ENCODE assay signal across 12 cellular contexts in the genomic region with DNA sequence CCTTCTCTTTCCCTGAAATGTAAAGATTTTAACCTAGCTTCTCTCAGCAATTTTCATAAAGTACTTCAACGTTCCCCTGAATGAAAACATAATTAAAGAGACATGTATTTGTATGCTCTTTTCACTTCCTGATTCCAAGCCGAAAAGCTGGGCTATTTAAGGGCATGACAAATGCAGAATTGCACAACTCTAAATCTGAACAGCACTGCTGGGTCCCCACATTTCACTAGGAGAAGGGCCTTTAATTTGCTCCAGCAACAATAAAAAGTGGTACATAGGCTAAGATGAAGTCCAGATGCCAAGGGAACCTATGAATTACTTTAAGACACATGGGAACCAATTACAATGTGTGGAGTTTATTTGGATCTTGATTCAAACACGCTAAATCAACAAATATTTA. TPM values are rescaled to one million over a fixed set of nuclear protein-coding genes. Genes with fewer than 3 reads are reported as not detected.
DNase-seq lines count a peak whose midpoint lies in the region; ATAC-seq, FAIRE-seq and TF ChIP-seq lines count a peak whose summit lies in the region.
"Had no signal": no experiment of that assay in that cellular context is flagged by ENCODE, and none has a peak within 500 bp of the region (broad histone marks: within the 10 kb centered on the region; RNA-seq: fewer than 3 reads in every experiment).

No MANE protein-coding gene starts in this region.

- FAIRE-seq in bronchial epithelial cell (lab: Jason Lieb, UNC) (no peak), HTR-8/SVneo (lab: Jason Lieb, UNC) (no peak)
- FAIRE-seq: D721Med had no signal

- H3K9me3 Mint-ChIP-seq in Calu3 (ENCODE audit: low read depth, unreplicated experiment), result no peaks in the 10 kb centered on the region
- H3K9me3 Mint-ChIP-seq: dendritic cell treated with granulocyte-macrophage colony-stimulating factor and Interleukin-4, amounts not matched to agents 40 ng/mL and 50 ng/mL, for 4 days had no signal

- no TSS peak for BruUV-seq in Calu3 (replicated peaks; lab: Mats Ljungman, UMichigan)

- H3K36me3 Mint-ChIP-seq in Calu3 (ENCODE audit: insufficient read depth, unreplicated experiment), result peaks cover 8% of the 10 kb centered on the region

- CTCF ChIA-PET in Calu3 (lab: Charles Lee), result no interaction called here

- H3K4me1 Mint-ChIP-seq in Calu3 (ENCODE audit: low read depth, unreplicated experiment), result peaks cover 19% of the 10 kb centered on the region

- H3K27ac ChIP-seq in HL-60 (replicated peaks), result no peak overlapping the region

- intact Hi-C loops in Calu3 (cut with micrococcal nuclease; ENCODE audit: unreplicated experiment), result no loop called here

- no peaks in the 10 kb centered on the region for H3K27me3 Mint-ChIP-seq in Calu3 (ENCODE audit: unreplicated experiment)

- no peaks in the 10 kb centered on the region for H3K36me3 ChIP-seq in bronchial epithelial cell (ENCODE audit: control insufficient read depth, insufficient read depth, low read length)

- H3K4me3 ChIP-seq in HL-60 (replicated peaks; ENCODE audit: insufficient read depth, low read length), result no peak overlapping the region
- H3K4me3 ChIP-seq in bronchial epithelial cell (ENCODE audit: low read depth, low read length), result no peak overlapping the region

- ATAC-seq in left lobe of liver, result no peak

- H3K27me3 ChIP-seq in HL-60 (ENCODE audit: insufficient read depth, poor library complexity, severe bottlenecking), result no peaks in the 10 kb centered on the region
- no peaks in the 10 kb centered on the region for H3K27me3 ChIP-seq in bronchial epithelial cell (ENCODE audit: control insufficient read depth, insufficient read depth, low read length)

- DNase-seq in Calu3 (no peak), HL-60 (ENCODE audit: low read depth in 1 of 2, low spot score in 1 of 2) (peak; percentile 24 to 46), bronchial epithelial cell (ENCODE audit: low read depth) (peak; percentile 76), myocyte (ENCODE audit: low read depth) (peak; percentile 35), left lobe of liver (ENCODE audit: low spot score) (no peak), HTR-8/SVneo (ENCODE audit: insufficient read length, low spot score) (no peak), putamen (ENCODE audit: low spot score) (no peak)
- DNase-seq in stimulated activated CD8-positive, alpha-beta memory T cell treated with anti-CD3 and anti-CD28 coated beads, Interleukin-4, amount 100 ng/mL, for 48 hours, result no peak
- DNase-seq: activated T-cell treated with anti-CD3 and anti-CD28 coated beads, Interleukin-2, amount 50 U/mL, for 48 hours; NCI-H510A had no signal

- H3K4me3 Mint-ChIP-seq in Calu3 (ENCODE audit: low read depth, unreplicated experiment), result peak overlapping the region; percentile 66

- no peak overlapping the region for H3K27ac Mint-ChIP-seq in Calu3 (ENCODE audit: unreplicated experiment)

- no peak for TF ChIP-seq CTCF in Calu3 (IDR thresholded peaks at IDR 0.05; ENCODE audit: unreplicated experiment)
- no peak for TF ChIP-seq CTCF in HL-60 (IDR thresholded peaks at IDR 0.05; ENCODE audit: insufficient read depth, low read length)
- TF ChIP-seq CTCF in bronchial epithelial cell (IDR thresholded peaks at IDR 0.05; ENCODE audit: insufficient read depth, low read length, severe bottlenecking), result no peak

RNA-seq across cellular contexts. Expression of gene IRAK1BP1, which starts 42.0 kb away (rescaled TPM):
- total RNA-seq in Calu3 (2022), result 4.2 and 4.5 TPM in 2 replicates
- total RNA-seq in bronchial epithelial cell, result 2.6 and 3.2 TPM in 2 replicates
- total RNA-seq in myocyte, result 2.9 and 3.4 TPM in 2 replicates
- polyA plus RNA-seq in myocyte (2012), result 1.3 TPM
- total RNA-seq in left lobe of liver, result 1.2 TPM

Comparison
In these comparisons a context has a peak if more than half of its experiments do, and no peak if none do; other contexts are left out.
1. DNase-seq: peak in HL-60 (2 of 2), bronchial epithelial cell (single experiment) and myocyte (single experiment); none in Calu3 (single experiment), left lobe of liver (single experiment), stimulated activated CD8-positive, alpha-beta memory T cell treated with anti-CD3 and anti-CD28 coated beads, Interleukin-4, amount 100 ng/mL, for 48 hours (single experiment), HTR-8/SVneo (single experiment) and putamen (single experiment).